In genomic region chr13:28468520-28468915, GRCh38 we compare ENCODE assay signal across 17 cellular contexts.
"Had no signal": no experiment of that assay in that cellular context is flagged by ENCODE, and none has a peak within 500 bp of the region (broad histone marks: within the 10 kb centered on the region; RNA-seq: fewer than 3 reads in every experiment).

No MANE protein-coding gene starts in this region.

- H3K27ac ChIP-seq: cardiac muscle cell, pancreas, right lobe of liver, thyroid gland had no signal

- H3K4me3 Mint-ChIP-seq: activated naive CD8-positive, alpha-beta T cell; naive thymus-derived CD4-positive, alpha-beta T cell; T-cell had no signal

- H3K27me3 ChIP-seq: cardiac muscle cell, right lobe of liver, thyroid gland had no signal

- H3K27me3 Mint-ChIP-seq: activated naive CD8-positive, alpha-beta T cell had no signal

- ATAC-seq: T-cell had no signal

- H3K4me1 ChIP-seq: pancreas, right lobe of liver, thyroid gland had no signal

- H3K4me2 ChIP-seq: SK-N-SH had no signal

- H3K27ac Mint-ChIP-seq: activated naive CD8-positive, alpha-beta T cell; naive thymus-derived CD4-positive, alpha-beta T cell; T-cell had no signal

- DNase-seq: activated CD4-positive, CD25-positive, alpha-beta regulatory T cell; activated CD8-positive, alpha-beta memory T cell treated with anti-CD3 and anti-CD28 coated beads for 24 hours; activated CD8-positive, alpha-beta memory T cell treated with anti-CD3 and anti-CD28 coated beads, Interleukin-2, amount 50 U/mL, for 48 hours; activated gamma-delta T cell treated with Interleukin-2 at 50 U/mL for 16 hours; amygdala; head of caudate nucleus; mesenchymal stem cell; naive thymus-derived CD4-positive, alpha-beta T cell; pancreas; right lobe of liver; SK-N-SH; small intestine; stimulated activated naive CD4-positive, alpha-beta T cell treated with Interleukin-2 at 50 U/mL for 16 hours; thyroid gland had no signal

- H3K9me3 ChIP-seq: pancreas, right lobe of liver, SK-N-SH, thyroid gland had no signal

- H3K4me1 Mint-ChIP-seq: T-cell had no signal

- H3K9me3 Mint-ChIP-seq: T-cell had no signal

- H3K4me3 ChIP-seq: cardiac muscle cell, pancreas, right lobe of liver, thyroid gland had no signal

- H3K9ac ChIP-seq: SK-N-SH had no signal

- H3K36me3 Mint-ChIP-seq: T-cell had no signal

- H3K36me3 ChIP-seq: cardiac muscle cell, pancreas, right lobe of liver, thyroid gland had no signal
